Comparison of ENCODE assay signal across 10 cellular contexts in the genomic region with DNA sequence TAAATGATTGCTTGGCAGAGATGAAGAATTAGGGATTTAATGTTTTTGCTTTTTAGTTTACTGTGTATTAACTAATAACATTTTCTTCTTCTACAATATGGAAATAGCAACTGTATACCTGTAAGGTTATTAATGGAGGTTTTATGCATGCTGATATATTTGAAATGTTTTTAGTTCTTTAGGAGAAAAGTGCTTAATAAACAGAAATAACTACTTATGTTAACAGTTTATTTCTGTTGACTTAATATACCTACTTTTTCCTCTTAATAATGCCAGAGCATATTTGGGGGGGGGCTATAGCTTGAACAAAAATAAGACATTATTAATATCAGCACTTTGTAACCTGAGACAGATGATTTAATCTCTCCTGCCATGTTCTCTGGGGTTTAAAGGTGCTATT.
"Had no signal": no experiment of that assay in that cellular context is flagged by ENCODE, and none has a peak within 500 bp of the region (broad histone marks: within the 10 kb centered on the region; RNA-seq: fewer than 3 reads in every experiment).

No MANE protein-coding gene starts in this region.

- DNase-seq: GM23248, GOT3, H7, HFFc6, IMR-90, KBM-7 had no signal

- H2AFZ ChIP-seq: GM23248 had no signal

- H3K4me2 ChIP-seq: KMS-11 had no signal

- H3K27ac Mint-ChIP-seq: HFFc6 had no signal

- H3K4me3 ChIP-seq: GM23248, HAP-1 had no signal

- H3K9ac ChIP-seq: GM23248, KMS-11 had no signal

- H3K9me3 ChIP-seq: HAP-1 had no signal

- H3K36me3 ChIP-seq: HAP-1 had no signal

- ATAC-seq: HCT116 had no signal

- H3K4me1 ChIP-seq: HAP-1 had no signal

- H3K4me3 Mint-ChIP-seq: HFFc6 had no signal

- H3K27ac ChIP-seq: GM23248, HL-60, KMS-11 had no signal
